In genomic region chr11:33723238-33723881, GRCh38 we compare ENCODE assay signal across 2 cellular contexts.
TF ChIP-seq lines count a peak whose summit lies in the region.

No MANE protein-coding gene starts in this region.

TF ChIP-seq in K562, 482 proteins besides CTCF, POLR2A, EP300 and RAD21 (continues in another document):
- TF ChIP-seq ZNF175 (CRISPR knock-in tag; IDR thresholded peaks at IDR 0.05; ENCODE audit: low read depth) (no peak), CBX8 (IDR thresholded peaks at IDR 0.05; ENCODE audit: borderline replicate concordance, extremely low read depth, low read depth, low read length, poor library complexity, severe bottlenecking) (no peak), PCBP1 (IDR thresholded peaks at IDR 0.05; ENCODE audit: low read depth, low read length, poor library complexity, severe bottlenecking) (no peak), CHD7 (IDR thresholded peaks at IDR 0.05; ENCODE audit: low read depth, low read length) (no peak), ZNF445 (CRISPR knock-in tag; IDR thresholded peaks at IDR 0.05; ENCODE audit: low read depth) (no peak), TCF15 (CRISPR knock-in tag; IDR thresholded peaks at IDR 0.05) (no peak), SRSF1 (IDR thresholded peaks at IDR 0.05; ENCODE audit: low read depth, low read length) (no peak), BRF1 (IDR thresholded peaks at IDR 0.05; ENCODE audit: borderline replicate concordance, extremely low read depth, insufficient read length) (no peak), GTF3C2 (IDR thresholded peaks at IDR 0.05; ENCODE audit: borderline replicate concordance, extremely low read depth, insufficient read length) (no peak), GATA2 (CRISPR knock-in tag; IDR thresholded peaks at IDR 0.05) (no peak)

TF ChIP-seq in liver, 16 proteins besides CTCF, POLR2A, EP300 and RAD21:
- TF ChIP-seq EGR1 (IDR thresholded peaks at IDR 0.05; ENCODE audit: low read depth in 2 of 2) (no peak), MAX (IDR thresholded peaks at IDR 0.05) (no peak), HNF4G (IDR thresholded peaks at IDR 0.05) (no peak), JUND (IDR thresholded peaks at IDR 0.05) (peak in 1 of 2 donors; percentile 59), SP1 (IDR thresholded peaks at IDR 0.05) (peak; percentile 24)
